ENCODE assay signal across 22 cellular contexts in the genomic region with DNA sequence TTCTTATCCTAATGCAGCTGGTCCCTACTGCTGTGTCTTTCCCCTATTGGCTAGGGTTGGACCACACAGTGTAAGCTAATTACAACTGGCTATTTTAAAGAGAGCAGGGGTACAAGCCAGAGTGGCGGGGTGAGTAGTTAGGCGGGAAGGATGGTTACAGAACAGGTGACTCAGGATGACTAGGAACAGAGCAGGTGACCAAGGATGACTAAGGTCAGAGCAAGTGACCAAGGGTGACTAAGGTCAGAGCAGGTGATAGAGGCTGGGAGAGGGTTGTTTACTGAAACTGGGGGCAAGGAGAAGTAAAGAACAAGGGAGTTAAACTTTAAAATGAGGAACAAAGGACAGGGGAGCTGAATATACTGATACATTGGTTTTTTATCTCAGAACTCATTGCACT.
"Had no signal": no experiment of that assay in that cellular context is flagged by ENCODE, and none has a peak within 500 bp of the region (broad histone marks: within the 10 kb centered on the region; RNA-seq: fewer than 3 reads in every experiment).

No MANE protein-coding gene starts in this region.

- H3K27me3 ChIP-seq: esophagus squamous epithelium, transverse colon had no signal

- H3K36me3 Mint-ChIP-seq: immature natural killer cell, mesothelial cell of epicardium, natural killer cell had no signal

- H3K4me3 ChIP-seq: coronary artery, esophagus squamous epithelium, left ventricle myocardium inferior, lower lobe of right lung, spleen, stomach, thoracic aorta, transverse colon had no signal

- H3K9me3 ChIP-seq: lower lobe of right lung, stomach, thoracic aorta, transverse colon had no signal

- H3K4me1 Mint-ChIP-seq: immature natural killer cell, memory B cell, mesothelial cell of epicardium, natural killer cell, neural crest cell had no signal

- ATAC-seq: left cardiac atrium, lower lobe of right lung, natural killer cell, sciatic nerve had no signal

- H3K4me1 ChIP-seq: esophagus squamous epithelium, left ventricle myocardium inferior, lower lobe of right lung, spleen, stomach, transverse colon had no signal

- DNase-seq: effector CD8-positive, alpha-beta T cell; esophagus squamous epithelium; foreskin fibroblast; immature natural killer cell; left cardiac atrium; left ventricle myocardium inferior; lower lobe of right lung; natural killer cell; posterior cingulate gyrus; spleen; stimulated activated CD4-positive, alpha-beta T cell treated with anti-CD3 and anti-CD28 coated beads, Interleukin-15, amount 100 ng/mL, for 24 hours; stimulated activated CD4-positive, alpha-beta T cell treated with anti-CD3 and anti-CD28 coated beads, Interleukin-2, amount 100 ng/mL, for 24 hours; stimulated activated naive CD4-positive, alpha-beta T cell; stomach; substantia nigra; transverse colon had no signal

- H3K27me3 Mint-ChIP-seq: memory B cell had no signal

- H3K9me3 Mint-ChIP-seq: mesothelial cell of epicardium, natural killer cell had no signal

- H3K36me3 ChIP-seq: esophagus squamous epithelium, left ventricle myocardium inferior, lower lobe of right lung, spleen, stomach, thoracic aorta, transverse colon had no signal

- H3K27ac ChIP-seq: coronary artery, esophagus squamous epithelium, left ventricle myocardium inferior, lower lobe of right lung, spleen, stomach, thoracic aorta, transverse colon had no signal

- H3K4me3 Mint-ChIP-seq: immature natural killer cell, memory B cell, mesothelial cell of epicardium, natural killer cell, neural crest cell had no signal

- H3K27ac Mint-ChIP-seq: immature natural killer cell, memory B cell, mesothelial cell of epicardium, natural killer cell had no signal
